Comparison of ENCODE assay signal across 17 cellular contexts in genomic region chr16:88761830-88762229, GRCh38.
"Had no signal": no experiment of that assay in that cellular context is flagged by ENCODE, and none has a peak within 500 bp of the region (broad histone marks: within the 10 kb centered on the region; RNA-seq: fewer than 3 reads in every experiment).

No MANE protein-coding gene starts in this region.

- DNase-seq: activated CD4-positive, alpha-beta T cell treated with anti-CD3 and anti-CD28 coated beads, Interleukin-2, amount 10 ng/mL, durations not matched to agents 7 days and 5 days; activated CD8-positive, alpha-beta memory T cell treated with anti-CD3 and anti-CD28 coated beads for 24 hours; activated naive CD4-positive, alpha-beta T cell treated with anti-CD3 and anti-CD28 coated beads, Interleukin-2, amount 50 U/mL, for 16 hours; adrenal gland; endodermal cell; head of caudate nucleus; islet precursor cell; left ventricle myocardium inferior; pancreas had no signal

- H3K9me3 Mint-ChIP-seq: activated CD4-positive, alpha-beta T cell treated with anti-CD3 and anti-CD28 coated beads, Interleukin-2, amount 10 ng/mL, durations not matched to agents 7 days and 5 days; activated T-helper 2 cell treated with anti-CD3 and anti-CD28 coated beads, Interferon-gamma antibody, Interleukin-2, Interleukin-4, amounts not matched to agents 10 μg/mL and 5 μg/mL and 100 μg/mL, durations not matched to agents 14 hours and 24 hours and 36 hours; central memory CD8-positive, alpha-beta T cell; dendritic cell treated with granulocyte-macrophage colony-stimulating factor and Interleukin-4, amounts not matched to agents 40 ng/mL and 50 ng/mL, for 4 days; endodermal cell; neural crest cell; T-helper 1 cell treated with Interleukin-12 subunit alpha and Interleukin-12 subunit beta and Interleukin-4 antibody, amounts not matched to agents 30 μg/mL and 1 μg/mL, for 36 hours; type B pancreatic cell; WTC11 had no signal

- H3K36me3 Mint-ChIP-seq: type B pancreatic cell, WTC11 had no signal

- H3K9me3 ChIP-seq: adrenal gland, pancreas had no signal

- H3K4me1 ChIP-seq: pancreas had no signal

- FAIRE-seq: pancreas had no signal

- H3K36me3 ChIP-seq: adrenal gland, left ventricle myocardium inferior, pancreas had no signal

- H3K4me3 ChIP-seq: adrenal gland, left ventricle myocardium inferior, pancreas, smooth muscle cell had no signal

- ATAC-seq: pancreas, WTC11 had no signal

- H3K4me2 ChIP-seq: smooth muscle cell had no signal

- H3K4me3 Mint-ChIP-seq: activated CD4-positive, alpha-beta T cell treated with anti-CD3 and anti-CD28 coated beads, Interleukin-2, amount 10 ng/mL, durations not matched to agents 7 days and 5 days; central memory CD8-positive, alpha-beta T cell; dendritic cell treated with granulocyte-macrophage colony-stimulating factor and Interleukin-4, amounts not matched to agents 40 ng/mL and 50 ng/mL, for 4 days; endodermal cell; neural crest cell; T-helper 1 cell treated with Interleukin-12 subunit alpha and Interleukin-12 subunit beta and Interleukin-4 antibody, amounts not matched to agents 30 μg/mL and 1 μg/mL, for 36 hours; type B pancreatic cell; WTC11 had no signal

- H3K27ac ChIP-seq: left ventricle myocardium inferior had no signal

- H3K27me3 ChIP-seq: adrenal gland, pancreas had no signal

- H3K27me3 Mint-ChIP-seq: activated CD4-positive, alpha-beta T cell treated with anti-CD3 and anti-CD28 coated beads, Interleukin-2, amount 10 ng/mL, durations not matched to agents 7 days and 5 days; central memory CD8-positive, alpha-beta T cell; dendritic cell treated with granulocyte-macrophage colony-stimulating factor and Interleukin-4, amounts not matched to agents 40 ng/mL and 50 ng/mL, for 4 days; type B pancreatic cell had no signal
